ENCODE assay signal across 17 cellular contexts in genomic region chr5:146753618-146754123, GRCh38.
A peak's percentile ranks its signal among the peaks of the same experiment; 100 is the strongest.
DNase-seq lines count a peak whose midpoint lies in the region; ATAC-seq and TF ChIP-seq lines count a peak whose summit lies in the region.
"Had no signal": no experiment of that assay in that cellular context is flagged by ENCODE, and none has a peak within 500 bp of the region (broad histone marks: within the 10 kb centered on the region; RNA-seq: fewer than 3 reads in every experiment).

No MANE protein-coding gene starts in this region.

- POLR2A ChIA-PET in RWPE1 (lab: Yijun Ruan, JAX; ENCODE audit: low non-redundant PET) = no interaction called here

- H3K27ac ChIP-seq in RWPE1 = no peak overlapping the region
- H3K27ac ChIP-seq: coronary artery, esophagus squamous epithelium had no signal

- peaks cover 51% of the 10 kb centered on the region for H3K4me1 Mint-ChIP-seq in activated naive CD8-positive, alpha-beta T cell (ENCODE audit: low read depth)
- H3K4me1 Mint-ChIP-seq in activated naive CD8-positive, alpha-beta T cell treated with anti-CD3 and anti-CD28 coated beads for 36 hours = peaks cover 35% of the 10 kb centered on the region
- H3K4me1 Mint-ChIP-seq in activated T-helper 17 cell treated with anti-CD3 and anti-CD28 coated beads, Interleukin-2, amount 50 U/mL, for 72 hours = peaks cover 42% of the 10 kb centered on the region
- H3K4me1 Mint-ChIP-seq: activated B cell treated with CpG ODN at 0.5 μM for 24 hours had no signal

- H3K4me3 Mint-ChIP-seq in activated naive CD8-positive, alpha-beta T cell = peak overlapping the region; percentile 7
- no peak overlapping the region for H3K4me3 Mint-ChIP-seq in activated naive CD8-positive, alpha-beta T cell treated with anti-CD3 and anti-CD28 coated beads for 36 hours
- H3K4me3 Mint-ChIP-seq in activated T-helper 17 cell treated with anti-CD3 and anti-CD28 coated beads, Interleukin-2, amount 50 U/mL, for 72 hours = peak overlapping the region; percentile 47
- H3K4me3 Mint-ChIP-seq: activated B cell treated with CpG ODN at 0.5 μM for 24 hours had no signal

- CTCF ChIA-PET in RWPE1 (lab: Yijun Ruan, JAX) = interaction anchor here (0.6 kb wide), 1 partner anchor 287 kb away, joined by 5 read pairs; no protein-coding TSS in a partner anchor

- no peak for ATAC-seq in activated T-helper 17 cell treated with anti-CD3 and anti-CD28 coated beads, Interleukin-2, amount 50 U/mL, for 72 hours (replicated peaks)
- ATAC-seq: left colon had no signal

- DNase-seq in activated naive CD8-positive, alpha-beta T cell treated with anti-CD3 and anti-CD28 coated beads for 36 hours = no peak
- DNase-seq in NCI-H187 treated with DMSO at 0.1 percent for 48 hours (lab: John Stamatoyannopoulos, UW) (peak; percentile 60), SHP77 (lab: John Stamatoyannopoulos, UW) (no peak), cortex of kidney (lab: John Stamatoyannopoulos, UW) (no peak), RWPE1 (ENCODE audit: low spot score) (no peak)
- DNase-seq in effector CD8-positive, alpha-beta T cell (lab: John Stamatoyannopoulos, UW) = no peak
- DNase-seq: activated B cell treated with CpG ODN at 0.5 μM for 24 hours, amniotic stem cell, esophagus squamous epithelium, left colon, NCI-H526, substantia nigra, T-helper 1 cell had no signal

- H3K9me3 Mint-ChIP-seq in activated naive CD8-positive, alpha-beta T cell (ENCODE audit: low read depth) = no peaks in the 10 kb centered on the region
- H3K9me3 Mint-ChIP-seq in activated naive CD8-positive, alpha-beta T cell treated with anti-CD3 and anti-CD28 coated beads for 36 hours = peaks cover 16% of the 10 kb centered on the region
- no peaks in the 10 kb centered on the region for H3K9me3 Mint-ChIP-seq in activated T-helper 17 cell treated with anti-CD3 and anti-CD28 coated beads, Interleukin-2, amount 50 U/mL, for 72 hours

- H3K27ac Mint-ChIP-seq in activated naive CD8-positive, alpha-beta T cell = peak overlapping the region; percentile 89
- no peak overlapping the region for H3K27ac Mint-ChIP-seq in activated naive CD8-positive, alpha-beta T cell treated with anti-CD3 and anti-CD28 coated beads for 36 hours
- H3K27ac Mint-ChIP-seq in activated T-helper 17 cell treated with anti-CD3 and anti-CD28 coated beads, Interleukin-2, amount 50 U/mL, for 72 hours = peak overlapping the region; percentile 71
- H3K27ac Mint-ChIP-seq: activated B cell treated with CpG ODN at 0.5 μM for 24 hours, progenitor cell of endocrine pancreas had no signal

- no peak for TF ChIP-seq CTCF in RWPE1 (conservative IDR thresholded peaks at IDR 0.05; ENCODE audit: low read depth)

- H3K27me3 Mint-ChIP-seq in activated naive CD8-positive, alpha-beta T cell = no peaks in the 10 kb centered on the region
- H3K27me3 Mint-ChIP-seq in activated naive CD8-positive, alpha-beta T cell treated with anti-CD3 and anti-CD28 coated beads for 36 hours = peaks cover 2% of the 10 kb centered on the region
- no peaks in the 10 kb centered on the region for H3K27me3 Mint-ChIP-seq in activated T-helper 17 cell treated with anti-CD3 and anti-CD28 coated beads, Interleukin-2, amount 50 U/mL, for 72 hours
- H3K27me3 Mint-ChIP-seq: activated B cell treated with CpG ODN at 0.5 μM for 24 hours had no signal

- peaks cover 3% of the 10 kb centered on the region for H3K36me3 Mint-ChIP-seq in activated naive CD8-positive, alpha-beta T cell
- peaks cover 10% of the 10 kb centered on the region for H3K36me3 Mint-ChIP-seq in activated naive CD8-positive, alpha-beta T cell treated with anti-CD3 and anti-CD28 coated beads for 36 hours
- no peaks in the 10 kb centered on the region for H3K36me3 Mint-ChIP-seq in activated T-helper 17 cell treated with anti-CD3 and anti-CD28 coated beads, Interleukin-2, amount 50 U/mL, for 72 hours (ENCODE audit: low read depth)
